10 cellular contexts compared by ENCODE assay signal in the genomic region with DNA sequence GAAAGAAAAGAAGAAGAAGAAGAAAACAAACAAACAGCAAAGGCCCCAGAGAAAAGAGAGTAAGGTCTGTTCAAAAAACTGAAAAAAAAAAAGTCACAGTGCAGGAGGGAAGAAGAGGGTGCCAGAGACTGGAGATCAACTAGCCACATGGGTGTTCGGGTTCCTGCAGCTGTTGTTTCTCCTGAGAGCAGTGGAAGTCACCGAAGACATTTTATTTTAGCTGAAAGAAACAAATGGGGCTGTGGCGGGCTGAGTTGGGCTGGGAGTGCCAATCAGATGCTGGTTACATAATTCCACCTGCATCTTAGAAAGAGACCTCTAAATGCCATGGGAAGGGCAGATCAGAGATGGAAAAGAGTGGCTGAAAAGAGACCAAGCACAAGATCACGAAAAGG. TPM values are rescaled to one million over a fixed set of nuclear protein-coding genes. Genes with fewer than 3 reads are reported as not detected.
DNase-seq lines count a peak whose midpoint lies in the region; FAIRE-seq and TF ChIP-seq lines count a peak whose summit lies in the region.
"Had no signal": no experiment of that assay in that cellular context is flagged by ENCODE, and none has a peak within 500 bp of the region (broad histone marks: within the 10 kb centered on the region; RNA-seq: fewer than 3 reads in every experiment).

No MANE protein-coding gene starts in this region.

- H2BK20ac ChIP-seq in H9 (ENCODE audit: low read depth, low read length, poor library complexity, severe bottlenecking), result no peak overlapping the region

- WGBS in H9 (ENCODE audit: extremely low coverage, insufficient read length, low lambda C conversion rate), result no CpG with 5 or more reads among the region's 4 CpGs
- WGBS in smooth muscle cell (ENCODE audit: low lambda C conversion rate), result 86% methylated on average over 4 of the region's 4 CpGs

- H3K9ac ChIP-seq in H9 (ENCODE audit: extremely low read depth, insufficient read length, low read length) (no peak overlapping the region), kidney (ENCODE audit: low read length in 2 of 2) (no peak overlapping the region), smooth muscle cell (ENCODE audit: low read depth) (no peak overlapping the region)

- H3K27me3 ChIP-seq in H9 (ENCODE audit: insufficient read depth, low read length) (no peaks in the 10 kb centered on the region), smooth muscle cell (ENCODE audit: low read depth) (no peaks in the 10 kb centered on the region)

- peak overlapping the region in 2 of 3 experiments; percentile 65 to 88; a peak in 4 of 7 replicates for H3K27ac Mint-ChIP-seq in H9
- H3K27ac Mint-ChIP-seq in activated T-helper 1 cell treated with anti-CD3 and anti-CD28 coated beads, Interleukin-12 subunit alpha, Interleukin-12 subunit beta, Interleukin-2, Interleukin-4 antibody, amounts not matched to agents 30 ng/mL and 10 ng/mL and 1 ng/mL, durations not matched to agents 14 hours and 24 hours and 36 hours, result peak overlapping the region; percentile 1

- no peak overlapping the region for H2AFZ ChIP-seq in H9 (ENCODE audit: low read length)
- H2AFZ ChIP-seq in smooth muscle cell (ENCODE audit: low read depth), result no peak overlapping the region

- H3K4me1 ChIP-seq in H9 (ENCODE audit: insufficient read depth, low read length), result peaks cover 17% of the 10 kb centered on the region; the same call in 1 of the 2 replicates
- H3K4me1 ChIP-seq in kidney (ENCODE audit: control insufficient read depth in 1 of 2, insufficient read depth in 1 of 2, low read depth in 1 of 2, low read length in 2 of 2), result peaks cover 12 to 28% of the 10 kb centered on the region in 2 donors
- peaks cover 41% of the 10 kb centered on the region for H3K4me1 ChIP-seq in smooth muscle cell (ENCODE audit: low read depth)

- H3K36me3 Mint-ChIP-seq in H9 (ENCODE audit: insufficient read depth in 1 of 3, low read depth in 3 of 3), result peaks cover 0 to 13% (median 8%) of the 10 kb centered on the region in 3 experiments; a peak in 5 of 7 replicates
- H3K36me3 Mint-ChIP-seq in activated T-helper 1 cell treated with anti-CD3 and anti-CD28 coated beads, Interleukin-12 subunit alpha, Interleukin-12 subunit beta, Interleukin-2, Interleukin-4 antibody, amounts not matched to agents 30 ng/mL and 10 ng/mL and 1 ng/mL, durations not matched to agents 14 hours and 24 hours and 36 hours (ENCODE audit: low read depth), result no peaks in the 10 kb centered on the region

- H2BK12ac ChIP-seq in H9 (ENCODE audit: insufficient read length, low read depth, low read length), result no peak overlapping the region

- no peaks in the 10 kb centered on the region for H3K9me3 Mint-ChIP-seq in H9
- H3K9me3 Mint-ChIP-seq in activated T-helper 1 cell treated with anti-CD3 and anti-CD28 coated beads, Interleukin-12 subunit alpha, Interleukin-12 subunit beta, Interleukin-2, Interleukin-4 antibody, amounts not matched to agents 30 ng/mL and 10 ng/mL and 1 ng/mL, durations not matched to agents 14 hours and 24 hours and 36 hours, result no peaks in the 10 kb centered on the region

- H3K4me1 Mint-ChIP-seq in H9, result peaks cover 80 to 82% of the 10 kb centered on the region in 2 experiments
- peaks cover 9% of the 10 kb centered on the region for H3K4me1 Mint-ChIP-seq in activated T-helper 1 cell treated with anti-CD3 and anti-CD28 coated beads, Interleukin-12 subunit alpha, Interleukin-12 subunit beta, Interleukin-2, Interleukin-4 antibody, amounts not matched to agents 30 ng/mL and 10 ng/mL and 1 ng/mL, durations not matched to agents 14 hours and 24 hours and 36 hours (ENCODE audit: low read depth)

- intact Hi-C loops in activated T-helper 1 cell treated with anti-CD3 and anti-CD28 coated beads, Interleukin-12 subunit alpha, Interleukin-12 subunit beta, Interleukin-2, Interleukin-4 antibody, amounts not matched to agents 30 ng/mL and 10 ng/mL and 1 ng/mL, durations not matched to agents 14 hours and 24 hours and 36 hours (cut with micrococcal nuclease), result no loop called here
- intact Hi-C loops in kidney (cut with DNase I), result no loop called here

- H3K23me2 ChIP-seq in H9 (ENCODE audit: insufficient read length, low read depth, low read length, poor library complexity, severe bottlenecking), result no peaks in the 10 kb centered on the region

- H3F3A ChIP-seq in smooth muscle cell (ENCODE audit: low read depth), result peaks cover 73% of the 10 kb centered on the region

- H3K9me3 ChIP-seq in H9 (ENCODE audit: control insufficient read depth, low read depth, low read length), result no peaks in the 10 kb centered on the region
- no peaks in the 10 kb centered on the region for H3K9me3 ChIP-seq in kidney (ENCODE audit: control insufficient read depth in 1 of 2, low read length in 2 of 2)
- no peaks in the 10 kb centered on the region for H3K9me3 ChIP-seq in smooth muscle cell (replicated peaks; ENCODE audit: low read depth)

- H3K36me3 ChIP-seq in kidney (ENCODE audit: control insufficient read depth in 1 of 2, insufficient read depth in 2 of 2, low read length in 2 of 2), result no peaks in the 10 kb centered on the region
- H3K36me3 ChIP-seq in smooth muscle cell (ENCODE audit: low read depth), result no peaks in the 10 kb centered on the region

- H4K5ac ChIP-seq in H9 (ENCODE audit: insufficient read length, low read depth, low read length), result no peak overlapping the region

- H3K4me3 Mint-ChIP-seq in H9, result no peak overlapping the region
- no peak overlapping the region for H3K4me3 Mint-ChIP-seq in activated T-helper 1 cell treated with anti-CD3 and anti-CD28 coated beads, Interleukin-12 subunit alpha, Interleukin-12 subunit beta, Interleukin-2, Interleukin-4 antibody, amounts not matched to agents 30 ng/mL and 10 ng/mL and 1 ng/mL, durations not matched to agents 14 hours and 24 hours and 36 hours

- no peak overlapping the region for H3K4ac ChIP-seq in H9 (ENCODE audit: low read depth, low read length)

- peaks cover 2% of the 10 kb centered on the region for H4K20me1 ChIP-seq in H9 (ENCODE audit: control insufficient read depth, insufficient read depth, insufficient read length)
- H4K20me1 ChIP-seq in smooth muscle cell (ENCODE audit: low read depth), result peaks cover 100% of the 10 kb centered on the region

- H3K79me2 ChIP-seq in H9 (ENCODE audit: insufficient read depth, low read length) (peaks cover 34% of the 10 kb centered on the region; the same call in 1 of the 2 replicates), smooth muscle cell (ENCODE audit: low read depth) (peaks cover 99% of the 10 kb centered on the region)

- peaks cover 6% of the 10 kb centered on the region for H3K79me1 ChIP-seq in H9 (ENCODE audit: insufficient read depth, low read depth, low read length, poor library complexity, severe bottlenecking)

- no peak overlapping the region for H4K91ac ChIP-seq in H9 (ENCODE audit: insufficient read length, low read depth, low read length)

- H2BK5ac ChIP-seq in H9 (ENCODE audit: insufficient read length, low read length), result no peak overlapping the region

- H2BK15ac ChIP-seq in H9 (ENCODE audit: low read depth, low read length), result no peak overlapping the region

- H2AK5ac ChIP-seq in H9 (ENCODE audit: insufficient read length, low read length), result no peak overlapping the region

- no peak overlapping the region for H3K14ac ChIP-seq in H9 (ENCODE audit: insufficient read depth, low read length)

- H3K4me2 ChIP-seq in H9 (ENCODE audit: insufficient read depth, insufficient read length, low read length) (no peak overlapping the region), smooth muscle cell (no peak overlapping the region)

- H4K8ac ChIP-seq in H9 (replicated peaks; ENCODE audit: insufficient read length, low read depth, low read length), result no peak overlapping the region

- no peak for FAIRE-seq in kidney (lab: Jason Lieb, UNC)

- DNase-seq in H9 (no peak), kidney (peak; percentile 15), smooth muscle cell (lab: John Stamatoyannopoulos, UW; ENCODE audit: unreplicated experiment) (no peak), NCI-H748 treated with DMSO at 0.1 percent for 48 hours (lab: John Stamatoyannopoulos, UW) (no peak)
- no peak for DNase-seq in activated T-helper 1 cell treated with anti-CD3 and anti-CD28 coated beads, Interleukin-12 subunit alpha, Interleukin-12 subunit beta, Interleukin-2, Interleukin-4 antibody, amounts not matched to agents 30 ng/mL and 10 ng/mL and 1 ng/mL, durations not matched to agents 14 hours and 24 hours and 36 hours (ENCODE audit: low spot score)
- no peak for DNase-seq in stimulated activated CD4-positive, alpha-beta T cell treated with anti-CD3 and anti-CD28 coated beads, Interleukin-1b, Interleukin-23, amount 100 ng/mL, for 48 hours
- DNase-seq in stimulated activated CD8-positive, alpha-beta memory T cell treated with anti-CD3 and anti-CD28 coated beads, Interleukin-4, amount 100 ng/mL, for 48 hours, result no peak
- no peak for DNase-seq in NK-92 treated with Interleukin-12 subunit alpha and Interleukin-12 subunit beta, amount 100 ng/mL, for 24 hours (lab: John Stamatoyannopoulos, UW)
- DNase-seq: DMS79 treated with DMSO at 0.1 percent for 48 hours, NCI-H1694 treated with DMSO at 0.1 percent for 48 hours had no signal

- H3K27me3 Mint-ChIP-seq in H9 (ENCODE audit: low read depth), result no peaks in the 10 kb centered on the region; the same call in 1 of the 2 replicates
- no peaks in the 10 kb centered on the region for H3K27me3 Mint-ChIP-seq in activated T-helper 1 cell treated with anti-CD3 and anti-CD28 coated beads, Interleukin-12 subunit alpha, Interleukin-12 subunit beta, Interleukin-2, Interleukin-4 antibody, amounts not matched to agents 30 ng/mL and 10 ng/mL and 1 ng/mL, durations not matched to agents 14 hours and 24 hours and 36 hours (ENCODE audit: insufficient read depth)

- no peak overlapping the region for H3K56ac ChIP-seq in H9 (ENCODE audit: insufficient read length, low read depth, low read length)

- H3K27ac ChIP-seq in H9 (ENCODE audit: insufficient read length, low read depth, low read length), result no peak overlapping the region
- no peak overlapping the region for H3K27ac ChIP-seq in kidney (ENCODE audit: low read depth in 2 of 2, low read length in 2 of 2)
- peak overlapping the region; percentile 96 for H3K27ac ChIP-seq in smooth muscle cell (ENCODE audit: low read depth)

- TF ChIP-seq CTCF in H9 (conservative IDR thresholded peaks at IDR 0.05) (no peak), kidney (IDR thresholded peaks at IDR 0.05; ENCODE audit: borderline replicate concordance, extremely low read depth, insufficient read depth) (no peak), smooth muscle cell (IDR thresholded peaks at IDR 0.05; ENCODE audit: borderline replicate concordance, insufficient read depth, poor library complexity, severe bottlenecking) (no peak)

- H3K23ac ChIP-seq in H9 (ENCODE audit: insufficient read length, low read depth, low read length), result no peak overlapping the region

- H3K18ac ChIP-seq in H9 (ENCODE audit: insufficient read length, low read depth, low read length), result no peak overlapping the region

- H3T11ph ChIP-seq in H9 (ENCODE audit: low read length), result no peak overlapping the region

- H2BK120ac ChIP-seq in H9 (ENCODE audit: low read depth, low read length, poor library complexity, severe bottlenecking), result no peak overlapping the region

- no peak overlapping the region for H3K4me3 ChIP-seq in kidney (ENCODE audit: low read length in 2 of 2)
- no peak overlapping the region for H3K4me3 ChIP-seq in smooth muscle cell

RNA-seq across cellular contexts. Expression of a gene that starts 33.9 kb away (rescaled TPM):
- total RNA-seq in H9 (2021) (218 and 219 TPM in 2 replicates), kidney (184 TPM), smooth muscle cell (361 and 422 TPM in 2 replicates)
- total RNA-seq in activated T-helper 1 cell treated with anti-CD3 and anti-CD28 coated beads, Interleukin-12 subunit alpha, Interleukin-12 subunit beta, Interleukin-2, Interleukin-4 antibody, amounts not matched to agents 30 ng/mL and 10 ng/mL and 1 ng/mL, durations not matched to agents 14 hours and 24 hours and 36 hours, result 27.4 and 27.9 TPM in 2 replicates
- polyA plus RNA-seq in kidney (ENCODE audit: insufficient read depth, low read depth, low replicate concordance) (20.1 TPM), smooth muscle cell (741 and 806 TPM in 2 replicates)
